Comparison of ENCODE assay signal across 12 cellular contexts in the genomic region with DNA sequence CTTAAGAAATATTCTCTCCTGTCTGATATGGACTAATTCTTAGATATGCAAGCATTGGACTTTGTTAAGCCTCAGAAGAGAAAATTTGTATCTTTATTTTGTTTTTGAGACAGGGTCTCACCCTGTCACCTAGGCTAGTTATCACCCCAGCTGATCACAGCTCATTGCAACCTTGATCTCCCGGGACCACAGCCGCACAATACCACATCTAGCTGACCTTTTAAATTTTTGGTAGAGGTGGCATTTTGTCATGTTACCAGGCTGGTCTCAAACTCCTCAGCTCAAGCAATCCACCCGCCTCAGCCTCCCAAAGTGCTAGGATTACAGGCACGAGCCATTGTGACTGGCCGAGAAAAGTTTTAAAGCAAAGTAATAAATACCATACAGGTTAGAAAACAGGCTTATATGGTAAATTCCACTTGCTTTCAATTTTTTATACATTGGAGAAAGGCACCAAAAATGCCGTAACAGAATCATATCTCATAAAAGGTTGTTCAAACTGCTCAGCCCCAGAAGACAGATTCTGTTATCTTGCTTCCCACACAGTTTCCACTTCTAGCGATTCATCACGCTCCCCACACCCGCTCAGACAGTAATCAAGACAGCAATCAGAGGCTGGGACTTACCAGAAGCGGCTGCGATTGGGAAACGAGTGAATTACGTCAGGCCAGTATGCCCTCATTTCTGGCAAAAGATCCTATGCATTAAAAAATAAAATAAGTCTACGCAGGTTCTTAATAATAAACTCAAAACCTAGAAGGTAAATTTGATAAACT. TPM values are rescaled to one million over a fixed set of nuclear protein-coding genes. Genes with fewer than 3 reads are reported as not detected.
DNase-seq lines count a peak whose midpoint lies in the region; FAIRE-seq and TF ChIP-seq lines count a peak whose summit lies in the region.
"Had no signal": no experiment of that assay in that cellular context is flagged by ENCODE, and none has a peak within 500 bp of the region (broad histone marks: within the 10 kb centered on the region; RNA-seq: fewer than 3 reads in every experiment).

No MANE protein-coding gene starts in this region.

- dilution Hi-C loops in mammary epithelial cell (cut with HindIII; ENCODE audit: low sequenced_read_pairs) = no loop called here

- H3K4me2 ChIP-seq in mammary epithelial cell (ENCODE audit: insufficient read depth, low read depth, low read length) = no peak overlapping the region

- no TSS peak for BruUV-seq in mammary epithelial cell (replicated peaks; lab: Mats Ljungman, UMichigan)

- FAIRE-seq in H54 (lab: Jason Lieb, UNC) = no peak

- H3K9ac ChIP-seq in mammary epithelial cell (ENCODE audit: insufficient read depth, low read length) = no peak overlapping the region

- H4K20me1 ChIP-seq in mammary epithelial cell (ENCODE audit: insufficient read depth, low read length) = no peaks in the 10 kb centered on the region

- peak overlapping the region; percentile 56 for H3K4me3 Mint-ChIP-seq in activated T-helper 2 cell treated with anti-CD3 and anti-CD28 coated beads, Interferon-gamma antibody, Interleukin-2, Interleukin-4, amounts not matched to agents 10 μg/mL and 5 μg/mL and 100 μg/mL, durations not matched to agents 14 hours and 24 hours and 36 hours (ENCODE audit: low read depth)
- H3K4me3 Mint-ChIP-seq: H9, type B pancreatic cell had no signal

- H3K79me2 ChIP-seq in mammary epithelial cell (ENCODE audit: insufficient read depth, low read length) = no peaks in the 10 kb centered on the region

- in situ Hi-C loops in mammary epithelial cell (cut with MboI; ENCODE audit: low sequenced_read_pairs in 2 of 2) = no loop called here

- no peak for TF ChIP-seq POLR2A in H54 (IDR thresholded peaks at IDR 0.05; ENCODE audit: low read depth, low read length)

- H3K36me3 ChIP-seq in mammary epithelial cell (ENCODE audit: insufficient read depth, low read length) = no peaks in the 10 kb centered on the region

- no peaks in the 10 kb centered on the region for H3K27me3 Mint-ChIP-seq in activated T-helper 2 cell treated with anti-CD3 and anti-CD28 coated beads, Interferon-gamma antibody, Interleukin-2, Interleukin-4, amounts not matched to agents 10 μg/mL and 5 μg/mL and 100 μg/mL, durations not matched to agents 14 hours and 24 hours and 36 hours (ENCODE audit: low read depth)
- H3K27me3 Mint-ChIP-seq: type B pancreatic cell had no signal

- peaks cover 73% of the 10 kb centered on the region for H3K36me3 Mint-ChIP-seq in activated T-helper 2 cell treated with anti-CD3 and anti-CD28 coated beads, Interferon-gamma antibody, Interleukin-2, Interleukin-4, amounts not matched to agents 10 μg/mL and 5 μg/mL and 100 μg/mL, durations not matched to agents 14 hours and 24 hours and 36 hours (ENCODE audit: low read depth)

- no peak overlapping the region for H3K27ac ChIP-seq in mammary epithelial cell (ENCODE audit: insufficient read depth, low read depth, low read length)
- H3K27ac ChIP-seq: heart left ventricle had no signal

- peak; percentile 48 for DNase-seq in activated CD8-positive, alpha-beta memory T cell treated with anti-CD3 and anti-CD28 coated beads for 24 hours
- DNase-seq in activated CD8-positive, alpha-beta memory T cell treated with anti-CD3 and anti-CD28 coated beads, Interleukin-2, amount 50 U/mL, for 4 hours = no peak
- DNase-seq in activated T-helper 2 cell treated with anti-CD3 and anti-CD28 coated beads, Interferon-gamma antibody, Interleukin-2, Interleukin-4, amounts not matched to agents 10 μg/mL and 5 μg/mL and 100 μg/mL, durations not matched to agents 14 hours and 24 hours and 36 hours (ENCODE audit: low spot score) = peak; percentile 61
- DNase-seq in iris pigment epithelial cell (ENCODE audit: low read depth) = peak; percentile 43
- peak; percentile 76 for DNase-seq in stimulated activated naive CD4-positive, alpha-beta T cell treated with Interleukin-2 at 50 U/mL for 16 hours (lab: John Stamatoyannopoulos, UW)
- no peak for DNase-seq in mammary epithelial cell
- no peak for DNase-seq in NCI-H1694 treated with DMSO at 0.1 percent for 48 hours (lab: John Stamatoyannopoulos, UW)
- no peak for DNase-seq in H54 (ENCODE audit: insufficient read length, low spot score)
- DNase-seq: H9, heart left ventricle, spleen had no signal

- no peaks in the 10 kb centered on the region for H3K4me1 ChIP-seq in mammary epithelial cell (ENCODE audit: insufficient read depth, low read length)
- H3K4me1 ChIP-seq: heart left ventricle had no signal

- H3K9me3 ChIP-seq in mammary epithelial cell (replicated peaks; ENCODE audit: insufficient read depth, low read length) = no peaks in the 10 kb centered on the region
- H3K9me3 ChIP-seq: heart left ventricle, spleen had no signal

- CTCF ChIA-PET in mammary epithelial cell (lab: Charles Lee; ENCODE audit: low non-redundant PET) = no interaction called here

- no peaks in the 10 kb centered on the region for H3K27me3 ChIP-seq in mammary epithelial cell (ENCODE audit: insufficient read depth, low read length)
- H3K27me3 ChIP-seq: heart left ventricle, spleen had no signal

- no peak for TF ChIP-seq CTCF in mammary epithelial cell (conservative IDR thresholded peaks at IDR 0.05 in 1 of 2, IDR thresholded peaks at IDR 0.05 in 1 of 2; ENCODE audit: extremely low read depth in 1 of 2, insufficient read depth in 1 of 2, low read depth in 1 of 2, low read length in 2 of 2)

- intact Hi-C loops in activated T-helper 2 cell treated with anti-CD3 and anti-CD28 coated beads, Interferon-gamma antibody, Interleukin-2, Interleukin-4, amounts not matched to agents 10 μg/mL and 5 μg/mL and 100 μg/mL, durations not matched to agents 14 hours and 24 hours and 36 hours (cut with micrococcal nuclease) = loop anchor here (1.0 to 2.0 kb wide), 6 partner anchors 9 to 112 kb away; partner anchors contain the start of gene CEP43
- intact Hi-C loops in mammary epithelial cell (cut with micrococcal nuclease) = no loop called here

- no peak overlapping the region for H2AFZ ChIP-seq in mammary epithelial cell (ENCODE audit: low read depth, low read length)

- peaks cover 29% of the 10 kb centered on the region for H3K4me1 Mint-ChIP-seq in activated T-helper 2 cell treated with anti-CD3 and anti-CD28 coated beads, Interferon-gamma antibody, Interleukin-2, Interleukin-4, amounts not matched to agents 10 μg/mL and 5 μg/mL and 100 μg/mL, durations not matched to agents 14 hours and 24 hours and 36 hours (ENCODE audit: low read depth)

- no peaks in the 10 kb centered on the region for H3K9me3 Mint-ChIP-seq in activated T-helper 2 cell treated with anti-CD3 and anti-CD28 coated beads, Interferon-gamma antibody, Interleukin-2, Interleukin-4, amounts not matched to agents 10 μg/mL and 5 μg/mL and 100 μg/mL, durations not matched to agents 14 hours and 24 hours and 36 hours
- H3K9me3 Mint-ChIP-seq: H9, type B pancreatic cell had no signal

- 94% methylated on average over 7 of the region's 14 CpGs for WGBS in mammary epithelial cell (ENCODE audit: low coverage, missing lambda C conversion rate)

- peak overlapping the region; percentile 94 for H3K27ac Mint-ChIP-seq in activated T-helper 2 cell treated with anti-CD3 and anti-CD28 coated beads, Interferon-gamma antibody, Interleukin-2, Interleukin-4, amounts not matched to agents 10 μg/mL and 5 μg/mL and 100 μg/mL, durations not matched to agents 14 hours and 24 hours and 36 hours
- H3K27ac Mint-ChIP-seq: H9, type B pancreatic cell had no signal

- no peak overlapping the region for H3K4me3 ChIP-seq in mammary epithelial cell (replicated peaks in 1 of 3; ENCODE audit: insufficient read depth in 1 of 3, low read depth in 2 of 3, low read length in 3 of 3)
- H3K4me3 ChIP-seq: heart left ventricle, spleen had no signal

RNA-seq across cellular contexts. Expression of gene RNASET2, which starts 13.8 kb away (rescaled TPM):
- total RNA-seq in activated T-helper 2 cell treated with anti-CD3 and anti-CD28 coated beads, Interferon-gamma antibody, Interleukin-2, Interleukin-4, amounts not matched to agents 10 μg/mL and 5 μg/mL and 100 μg/mL, durations not matched to agents 14 hours and 24 hours and 36 hours = 53.4 and 56.2 TPM in 2 replicates
- 10 to 100 TPM; 17.0 to 18.7 TPM for total RNA-seq in mammary epithelial cell
- 14.0 TPM for polyA plus RNA-seq in mammary epithelial cell
- polyA minus RNA-seq in mammary epithelial cell = 9.8 TPM

RNA-seq across cellular contexts. Expression of gene CEP43, which starts 56.6 kb away (rescaled TPM):
- total RNA-seq in activated T-helper 2 cell treated with anti-CD3 and anti-CD28 coated beads, Interferon-gamma antibody, Interleukin-2, Interleukin-4, amounts not matched to agents 10 μg/mL and 5 μg/mL and 100 μg/mL, durations not matched to agents 14 hours and 24 hours and 36 hours = 15.9 and 18.1 TPM in 2 replicates
- total RNA-seq in mammary epithelial cell = 10 to 100 TPM; 16.3 to 17.3 TPM
- 7.0 TPM for polyA plus RNA-seq in mammary epithelial cell
- 18.5 TPM for polyA minus RNA-seq in mammary epithelial cell

Comparison
In these comparisons a context has a peak if more than half of its experiments do, and no peak if none do; other contexts are left out.
1. DNase-seq: peak in activated CD8-positive, alpha-beta memory T cell treated with anti-CD3 and anti-CD28 coated beads for 24 hours (single experiment), activated T-helper 2 cell treated with anti-CD3 and anti-CD28 coated beads, Interferon-gamma antibody, Interleukin-2, Interleukin-4, amounts not matched to agents 10 μg/mL and 5 μg/mL and 100 μg/mL, durations not matched to agents 14 hours and 24 hours and 36 hours (single experiment), iris pigment epithelial cell (single experiment) and stimulated activated naive CD4-positive, alpha-beta T cell treated with Interleukin-2 at 50 U/mL for 16 hours (single experiment); none in activated CD8-positive, alpha-beta memory T cell treated with anti-CD3 and anti-CD28 coated beads, Interleukin-2, amount 50 U/mL, for 4 hours (single experiment), mammary epithelial cell (single experiment), NCI-H1694 treated with DMSO at 0.1 percent for 48 hours (single experiment) and H54 (single experiment).